Comparison of ENCODE assay signal across 27 cellular contexts in genomic region chr3:49994476-49994875, GRCh38.
"Had no signal": no experiment of that assay in that cellular context is flagged by ENCODE, and none has a peak within 500 bp of the region (broad histone marks: within the 10 kb centered on the region; RNA-seq: fewer than 3 reads in every experiment).

No MANE protein-coding gene starts in this region.

- ATAC-seq: activated CD4-positive, alpha-beta T cell treated with anti-CD3 and anti-CD28 coated beads for 36 hours; activated CD8-positive, alpha-beta memory T cell treated with anti-CD3 and anti-CD28 coated beads, Interleukin-2, amount 10 ng/mL, durations not matched to agents 7 days and 5 days; activated CD8-positive, alpha-beta T cell treated with anti-CD3 and anti-CD28 coated beads, Interleukin-2, amount 10 ng/mL, durations not matched to agents 7 days and 5 days; activated naive CD4-positive, alpha-beta T cell treated with anti-CD3 and anti-CD28 coated beads, Interleukin-2, amount 50 U/mL, for 72 hours; esophagus mucosa had no signal

- H3K9me3 Mint-ChIP-seq: activated CD4-positive, alpha-beta memory T cell treated with anti-CD3 and anti-CD28 coated beads for 36 hours; activated CD4-positive, alpha-beta T cell treated with anti-CD3 and anti-CD28 coated beads, Interleukin-2, amount 10 ng/mL, durations not matched to agents 24 days and 14 days; activated naive CD4-positive, alpha-beta T cell treated with anti-CD3 and anti-CD28 coated beads, Interleukin-2, amount 10 ng/mL, durations not matched to agents 7 days and 5 days; activated naive CD4-positive, alpha-beta T cell treated with anti-CD3 and anti-CD28 coated beads, Interleukin-2, amount 50 U/mL, for 72 hours; activated naive CD8-positive, alpha-beta T cell treated with anti-CD3 and anti-CD28 coated beads, Interleukin-2, amount 10 ng/mL, durations not matched to agents 7 days and 5 days; activated T-helper 1 cell treated with anti-CD3 and anti-CD28 coated beads, Interleukin-12 subunit alpha, Interleukin-12 subunit beta, Interleukin-2, Interleukin-4 antibody, amounts not matched to agents 30 ng/mL and 10 ng/mL and 1 ng/mL, durations not matched to agents 14 hours and 24 hours and 36 hours; T-helper 2 cell treated with Interferon-gamma antibody and Interleukin-4, amounts not matched to agents 5 μg/mL and 100 μg/mL, for 36 hours had no signal

- H3K4me1 Mint-ChIP-seq: activated naive CD4-positive, alpha-beta T cell treated with anti-CD3 and anti-CD28 coated beads, Interleukin-2, amount 10 ng/mL, durations not matched to agents 7 days and 5 days; activated naive CD8-positive, alpha-beta T cell treated with anti-CD3 and anti-CD28 coated beads, Interleukin-2, amount 10 ng/mL, durations not matched to agents 7 days and 5 days had no signal

- H3K4me3 Mint-ChIP-seq: activated CD4-positive, alpha-beta memory T cell treated with anti-CD3 and anti-CD28 coated beads for 36 hours; activated CD4-positive, alpha-beta T cell treated with anti-CD3 and anti-CD28 coated beads for 36 hours; activated CD4-positive, alpha-beta T cell treated with anti-CD3 and anti-CD28 coated beads, Interleukin-2, amount 10 ng/mL, durations not matched to agents 24 days and 14 days; activated CD8-positive, alpha-beta memory T cell treated with anti-CD3 and anti-CD28 coated beads, Interleukin-2, amount 10 ng/mL, durations not matched to agents 7 days and 5 days; activated CD8-positive, alpha-beta T cell treated with anti-CD3 and anti-CD28 coated beads, Interleukin-2, amount 10 ng/mL, durations not matched to agents 7 days and 5 days; activated naive CD4-positive, alpha-beta T cell treated with anti-CD3 and anti-CD28 coated beads, Interleukin-2, amount 10 ng/mL, durations not matched to agents 7 days and 5 days; activated naive CD8-positive, alpha-beta T cell treated with anti-CD3 and anti-CD28 coated beads, Interleukin-2, amount 10 ng/mL, durations not matched to agents 7 days and 5 days; activated T-helper 1 cell treated with anti-CD3 and anti-CD28 coated beads, Interleukin-12 subunit alpha, Interleukin-12 subunit beta, Interleukin-2, Interleukin-4 antibody, amounts not matched to agents 30 ng/mL and 10 ng/mL and 1 ng/mL, durations not matched to agents 14 hours and 24 hours and 36 hours; T-helper 2 cell treated with Interferon-gamma antibody and Interleukin-4, amounts not matched to agents 5 μg/mL and 100 μg/mL, for 36 hours had no signal

- DNase-seq: activated CD4-positive, alpha-beta memory T cell treated with anti-CD3 and anti-CD28 coated beads for 36 hours; activated CD4-positive, alpha-beta T cell treated with anti-CD3 and anti-CD28 coated beads for 36 hours; activated CD4-positive, alpha-beta T cell treated with anti-CD3 and anti-CD28 coated beads, Interleukin-2, amount 10 ng/mL, durations not matched to agents 24 days and 14 days; activated CD4-positive, CD25-positive, alpha-beta regulatory T cell; activated CD4-positive, CD25-positive, alpha-beta regulatory T cell treated with anti-CD3 and anti-CD28 coated beads, Interleukin-2, amount 50 U/mL, for 72 hours; activated CD8-positive, alpha-beta memory T cell treated with anti-CD3 and anti-CD28 coated beads, Interleukin-2, amount 10 ng/mL, durations not matched to agents 7 days and 5 days; activated CD8-positive, alpha-beta memory T cell treated with anti-CD3 and anti-CD28 coated beads, Interleukin-2, amount 50 U/mL, for 4 hours; activated CD8-positive, alpha-beta T cell treated with anti-CD3 and anti-CD28 coated beads, Interleukin-2, amount 10 ng/mL, durations not matched to agents 7 days and 5 days; activated gamma-delta T cell; activated naive CD4-positive, alpha-beta T cell; activated naive CD4-positive, alpha-beta T cell treated with anti-CD3 and anti-CD28 coated beads, Interleukin-2, amount 10 ng/mL, durations not matched to agents 7 days and 5 days; activated naive CD8-positive, alpha-beta T cell treated with anti-CD3 and anti-CD28 coated beads, Interleukin-2, amount 10 ng/mL, durations not matched to agents 7 days and 5 days; activated T-cell treated with anti-CD3 and anti-CD28 coated beads, Interleukin-2, amount 50 U/mL, for 1 hour; activated T-cell treated with anti-CD3 and anti-CD28 coated beads, Interleukin-2, amount 50 U/mL, for 48 hours; anterior cingulate cortex; brain microvascular endothelial cell; cortex of kidney; dermis blood vessel endothelial cell; effector CD4-positive, alpha-beta T cell; foreskin fibroblast; head of caudate nucleus; T1000; WERI-Rb-1 had no signal

- H3K27me3 Mint-ChIP-seq: activated CD4-positive, alpha-beta memory T cell treated with anti-CD3 and anti-CD28 coated beads for 36 hours; activated CD4-positive, alpha-beta T cell treated with anti-CD3 and anti-CD28 coated beads for 36 hours; activated CD4-positive, alpha-beta T cell treated with anti-CD3 and anti-CD28 coated beads, Interleukin-2, amount 10 ng/mL, durations not matched to agents 24 days and 14 days; activated CD8-positive, alpha-beta memory T cell treated with anti-CD3 and anti-CD28 coated beads, Interleukin-2, amount 10 ng/mL, durations not matched to agents 7 days and 5 days; activated naive CD4-positive, alpha-beta T cell treated with anti-CD3 and anti-CD28 coated beads, Interleukin-2, amount 10 ng/mL, durations not matched to agents 7 days and 5 days; activated naive CD8-positive, alpha-beta T cell treated with anti-CD3 and anti-CD28 coated beads, Interleukin-2, amount 10 ng/mL, durations not matched to agents 7 days and 5 days had no signal

- H3K27ac Mint-ChIP-seq: activated CD4-positive, alpha-beta memory T cell treated with anti-CD3 and anti-CD28 coated beads for 36 hours; activated CD4-positive, alpha-beta T cell treated with anti-CD3 and anti-CD28 coated beads for 36 hours; activated CD4-positive, alpha-beta T cell treated with anti-CD3 and anti-CD28 coated beads, Interleukin-2, amount 10 ng/mL, durations not matched to agents 24 days and 14 days; activated CD8-positive, alpha-beta memory T cell treated with anti-CD3 and anti-CD28 coated beads, Interleukin-2, amount 10 ng/mL, durations not matched to agents 7 days and 5 days; activated CD8-positive, alpha-beta T cell treated with anti-CD3 and anti-CD28 coated beads, Interleukin-2, amount 10 ng/mL, durations not matched to agents 7 days and 5 days; activated naive CD4-positive, alpha-beta T cell treated with anti-CD3 and anti-CD28 coated beads, Interleukin-2, amount 10 ng/mL, durations not matched to agents 7 days and 5 days; activated naive CD4-positive, alpha-beta T cell treated with anti-CD3 and anti-CD28 coated beads, Interleukin-2, amount 50 U/mL, for 72 hours; activated naive CD8-positive, alpha-beta T cell treated with anti-CD3 and anti-CD28 coated beads, Interleukin-2, amount 10 ng/mL, durations not matched to agents 7 days and 5 days; activated T-helper 1 cell treated with anti-CD3 and anti-CD28 coated beads, Interleukin-12 subunit alpha, Interleukin-12 subunit beta, Interleukin-2, Interleukin-4 antibody, amounts not matched to agents 30 ng/mL and 10 ng/mL and 1 ng/mL, durations not matched to agents 14 hours and 24 hours and 36 hours; T-helper 2 cell treated with Interferon-gamma antibody and Interleukin-4, amounts not matched to agents 5 μg/mL and 100 μg/mL, for 36 hours had no signal

- H3K27me3 ChIP-seq: brain microvascular endothelial cell had no signal

- H3K27ac ChIP-seq: brain microvascular endothelial cell, WERI-Rb-1 had no signal
